1 cellular context compared by ENCODE assay signal in the genomic region with DNA sequence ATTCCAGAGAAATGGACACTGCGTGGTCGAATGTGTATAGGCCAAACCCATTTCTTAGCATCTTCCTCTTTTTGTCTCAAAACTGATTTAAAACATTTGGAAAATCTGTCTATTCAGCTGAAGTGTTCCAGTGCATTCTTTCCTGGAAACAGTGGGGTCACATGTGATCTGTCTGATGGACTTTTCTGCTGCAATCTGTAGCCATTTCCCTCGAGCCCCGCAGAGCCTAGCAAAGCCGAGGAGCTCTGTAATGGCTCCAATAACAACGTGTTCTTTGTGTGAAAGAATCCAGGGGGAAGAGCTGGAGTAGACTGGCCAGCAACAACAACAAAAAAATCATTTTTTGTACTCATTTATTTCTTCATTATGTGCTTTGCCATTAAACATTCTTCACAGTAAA.
TF ChIP-seq lines count a peak whose summit lies in the region.

No MANE protein-coding gene starts in this region.

TF ChIP-seq in SK-N-SH, 30 proteins besides CTCF, POLR2A, EP300 and RAD21 (continued from another document):
- TF ChIP-seq, protein P1, sequence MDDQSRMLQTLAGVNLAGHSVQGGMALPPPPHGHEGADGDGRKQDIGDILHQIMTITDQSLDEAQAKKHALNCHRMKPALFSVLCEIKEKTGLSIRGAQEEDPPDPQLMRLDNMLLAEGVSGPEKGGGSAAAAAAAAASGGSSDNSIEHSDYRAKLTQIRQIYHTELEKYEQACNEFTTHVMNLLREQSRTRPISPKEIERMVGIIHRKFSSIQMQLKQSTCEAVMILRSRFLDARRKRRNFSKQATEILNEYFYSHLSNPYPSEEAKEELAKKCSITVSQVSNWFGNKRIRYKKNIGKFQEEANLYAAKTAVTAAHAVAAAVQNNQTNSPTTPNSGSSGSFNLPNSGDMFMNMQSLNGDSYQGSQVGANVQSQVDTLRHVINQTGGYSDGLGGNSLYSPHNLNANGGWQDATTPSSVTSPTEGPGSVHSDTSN (IDR thresholded peaks at IDR 0.05): no peak
- no peak for TF ChIP-seq RCOR1 (IDR thresholded peaks at IDR 0.05; ENCODE audit: low read length)
- TF ChIP-seq SMC3 (IDR thresholded peaks at IDR 0.05; ENCODE audit: low read depth, low read length): no peak
- no peak for TF ChIP-seq YY1 (IDR thresholded peaks at IDR 0.05; ENCODE audit: low read depth)
- no peak for TF ChIP-seq RFX5 (IDR thresholded peaks at IDR 0.05; ENCODE audit: low read length)
